Comparison of ENCODE assay signal across 1 cellular context in genomic region chr12:54184024-54184805, GRCh38.
TF ChIP-seq lines count a peak whose summit lies in the region.

No MANE protein-coding gene starts in this region.

TF ChIP-seq in K562, 482 proteins besides CTCF, POLR2A, EP300 and RAD21 (continued from another document and continues in another):
- no peak for TF ChIP-seq SFPQ (IDR thresholded peaks at IDR 0.05; ENCODE audit: low read depth, low read length)
- no peak for TF ChIP-seq CHCHD3 (CRISPR knock-in tag; IDR thresholded peaks at IDR 0.05)
- no peak for TF ChIP-seq ZKSCAN8 (CRISPR knock-in tag; IDR thresholded peaks at IDR 0.05)
- TF ChIP-seq FOXM1 (IDR thresholded peaks at IDR 0.05; ENCODE audit: low read depth) = no peak
- no peak for TF ChIP-seq FOXM1 (CRISPR knock-in tag; IDR thresholded peaks at IDR 0.05; ENCODE audit: low read depth)
- no peak for TF ChIP-seq ZNF395 (CRISPR knock-in tag; IDR thresholded peaks at IDR 0.05)
- no peak for TF ChIP-seq FOS (IDR thresholded peaks at IDR 0.05; ENCODE audit: extremely low read depth, insufficient read length)
- TF ChIP-seq TCF7 (IDR thresholded peaks at IDR 0.05; ENCODE audit: borderline replicate concordance) = no peak
- no peak for TF ChIP-seq SMARCA5 (IDR thresholded peaks at IDR 0.05)
- TF ChIP-seq ZFP36 (IDR thresholded peaks at IDR 0.05; ENCODE audit: low read depth, low read length, partially characterized antibody) = no peak
- no peak for TF ChIP-seq MXI1 (IDR thresholded peaks at IDR 0.05; ENCODE audit: low read depth, low read length)
- no peak for TF ChIP-seq ZNF77 (CRISPR knock-in tag; IDR thresholded peaks at IDR 0.05)
- no peak for TF ChIP-seq ZNF212 (CRISPR knock-in tag; IDR thresholded peaks at IDR 0.05)
- TF ChIP-seq NR2C1 (IDR thresholded peaks at IDR 0.05) = no peak
- TF ChIP-seq NR2C1 (tag; IDR thresholded peaks at IDR 0.05) = no peak
- no peak for TF ChIP-seq ESRRB (CRISPR knock-in tag; IDR thresholded peaks at IDR 0.05; ENCODE audit: borderline replicate concordance)
- TF ChIP-seq MLLT1 (IDR thresholded peaks at IDR 0.05) = no peak
- no peak for TF ChIP-seq ZNF561 (CRISPR knock-in tag; conservative IDR thresholded peaks at IDR 0.05)
- 0 out of 2 replicates have a peak, but pooled peaks have one; percentile 26 for TF ChIP-seq DPF2 (IDR thresholded peaks at IDR 0.05)
- no peak for TF ChIP-seq SPI1 (IDR thresholded peaks at IDR 0.05; ENCODE audit: borderline replicate concordance, low read depth, low read length)
- no peak for TF ChIP-seq NR1H2 (CRISPR knock-in tag; IDR thresholded peaks at IDR 0.05)
- no peak for TF ChIP-seq MED1 (CRISPR knock-in tag; IDR thresholded peaks at IDR 0.05; ENCODE audit: borderline replicate concordance)
- no peak for TF ChIP-seq PHF21A (IDR thresholded peaks at IDR 0.05; ENCODE audit: borderline replicate concordance, low read depth)
- TF ChIP-seq TAL1 (IDR thresholded peaks at IDR 0.05) = peak; percentile 59
- no peak for TF ChIP-seq E2F1 (CRISPR knock-in tag; IDR thresholded peaks at IDR 0.05)
- TF ChIP-seq STAT5A (IDR thresholded peaks at IDR 0.05; ENCODE audit: borderline replicate concordance, low read length) = 0 out of 2 replicates have a peak, but pooled peaks have one; percentile 26
- TF ChIP-seq TEAD4 (IDR thresholded peaks at IDR 0.05; ENCODE audit: low read length) = peak; percentile 28; the same call in 1 of the 2 replicates
- no peak for TF ChIP-seq TEAD4 (CRISPR knock-in tag; IDR thresholded peaks at IDR 0.05; ENCODE audit: borderline replicate concordance)
- no peak for TF ChIP-seq ZNF263 (CRISPR knock-in tag; IDR thresholded peaks at IDR 0.05; ENCODE audit: borderline replicate concordance)
- TF ChIP-seq ZNF551 (CRISPR knock-in tag; IDR thresholded peaks at IDR 0.05) = no peak
- TF ChIP-seq TSHZ1 (CRISPR knock-in tag; IDR thresholded peaks at IDR 0.05) = no peak
- no peak for TF ChIP-seq HEY1 (CRISPR knock-in tag; IDR thresholded peaks at IDR 0.05; ENCODE audit: borderline replicate concordance)
- no peak for TF ChIP-seq SIRT6 (IDR thresholded peaks at IDR 0.05; ENCODE audit: low read depth, low read length)
- TF ChIP-seq ARID1B (IDR thresholded peaks at IDR 0.05) = peak; percentile 67
- TF ChIP-seq ZBTB9 (CRISPR knock-in tag; IDR thresholded peaks at IDR 0.05) = no peak
- no peak for TF ChIP-seq ZBTB7A (IDR thresholded peaks at IDR 0.05; ENCODE audit: borderline replicate concordance, control insufficient read depth, low read depth, low read length)
- no peak for TF ChIP-seq CBX3 (IDR thresholded peaks at IDR 0.05; ENCODE audit: borderline replicate concordance in 1 of 2, low read length in 2 of 2)
- TF ChIP-seq CHD1 (IDR thresholded peaks at IDR 0.05; ENCODE audit: low read length) = no peak
- no peak for TF ChIP-seq PRMT5 (CRISPR knock-in tag; IDR thresholded peaks at IDR 0.05)
- TF ChIP-seq E2F3 (CRISPR knock-in tag; IDR thresholded peaks at IDR 0.05) = no peak
- no peak for TF ChIP-seq ZNF583 (CRISPR knock-in tag; IDR thresholded peaks at IDR 0.05)
- no peak for TF ChIP-seq TFAM (CRISPR knock-in tag; conservative IDR thresholded peaks at IDR 0.05)
- no peak for TF ChIP-seq GATAD2A (IDR thresholded peaks at IDR 0.05)
- no peak for TF ChIP-seq TRIM25 (IDR thresholded peaks at IDR 0.05; ENCODE audit: borderline replicate concordance)
- no peak for TF ChIP-seq NCOA1 (IDR thresholded peaks at IDR 0.05; ENCODE audit: low read depth)
- no peak for TF ChIP-seq ZNF695 (CRISPR knock-in tag; IDR thresholded peaks at IDR 0.05)
- TF ChIP-seq ZBTB11 (CRISPR knock-in tag; IDR thresholded peaks at IDR 0.05) = no peak
- TF ChIP-seq RNF219 (CRISPR knock-in tag; IDR thresholded peaks at IDR 0.05) = no peak
- no peak for TF ChIP-seq ERF (CRISPR knock-in tag; IDR thresholded peaks at IDR 0.05)
- no peak for TF ChIP-seq NFE2 (IDR thresholded peaks at IDR 0.05; ENCODE audit: low read depth)
- no peak for TF ChIP-seq PCBP1 (IDR thresholded peaks at IDR 0.05; ENCODE audit: low read depth, low read length, poor library complexity, severe bottlenecking)
- no peak for TF ChIP-seq BACH1 (tag; IDR thresholded peaks at IDR 0.05)
- TF ChIP-seq SRSF1 (IDR thresholded peaks at IDR 0.05; ENCODE audit: low read depth, low read length) = no peak
- no peak for TF ChIP-seq HCFC1 (IDR thresholded peaks at IDR 0.05; ENCODE audit: low read depth, low read length)
